In the genomic region with DNA sequence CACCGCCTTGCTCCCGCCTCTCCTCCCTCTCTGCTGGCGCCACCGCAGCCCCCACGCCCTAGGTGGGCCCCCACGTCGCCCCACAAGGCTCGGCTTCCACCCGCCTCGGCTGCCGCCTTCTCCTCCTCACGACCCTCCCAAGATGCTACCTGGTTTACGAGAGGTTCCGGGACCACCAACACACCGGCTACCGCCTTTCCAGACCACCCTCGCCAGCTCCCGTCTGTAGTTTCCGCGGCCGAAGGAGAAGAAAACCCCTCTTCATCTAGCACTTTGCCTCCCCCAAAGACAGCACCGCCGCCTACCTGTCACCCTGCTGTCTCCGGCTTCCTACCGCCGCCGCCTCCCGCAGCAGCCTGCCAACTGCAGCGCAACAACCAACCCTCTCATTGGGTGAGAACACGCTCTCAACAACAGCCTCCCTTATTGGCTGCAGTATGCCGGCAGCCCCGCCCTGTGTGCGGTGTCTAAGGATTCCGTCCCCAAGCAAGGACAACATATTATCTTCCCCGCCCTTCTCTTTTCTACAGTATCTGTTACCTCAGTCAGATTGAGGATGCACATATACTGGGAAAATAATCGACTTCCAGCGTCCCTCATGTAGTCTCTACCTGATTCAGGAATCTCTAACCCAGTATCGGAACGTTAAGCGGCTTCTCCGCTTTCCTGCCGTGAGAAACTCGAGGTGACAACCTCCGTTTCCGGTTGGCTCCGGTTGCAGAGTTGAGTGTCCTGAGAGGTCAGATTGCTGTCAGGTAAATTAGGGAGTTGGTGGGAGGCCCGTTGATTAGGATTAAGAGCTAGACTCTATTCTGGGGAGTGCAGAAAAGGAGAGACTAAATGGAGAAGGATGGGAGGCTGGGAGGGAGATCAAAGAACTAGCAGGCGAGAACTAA, we compare ENCODE assay signal across 8 cellular contexts. TPM values are rescaled to one million over a fixed set of nuclear protein-coding genes. Genes with fewer than 3 reads are reported as not detected.
A peak's percentile ranks its signal among the peaks of the same experiment; 100 is the strongest.
DNase-seq lines count a peak whose midpoint lies in the region; ATAC-seq, FAIRE-seq and TF ChIP-seq lines count a peak whose summit lies in the region.

A gene (minus strand): TSS at position 367 of the 896 bp plus-strand sequence. CDS start 47,662 bp downstream, outside the sequence.
A gene (plus strand): TSS at position 697 of the 896 bp plus-strand sequence. CDS start 6,882 bp downstream, outside the sequence.

- H3K18ac ChIP-seq in H1 (ENCODE audit: extremely low read depth, low read length) (peak within 1 kb of the TSS; percentile 98), mesenchymal stem cell (ENCODE audit: low read depth in 1 of 2, low read length in 2 of 2) (peak within 1 kb of the TSS; percentile 46 to 59)

- peak within 1 kb of the TSS; percentile 97; the same call in 1 of the 2 replicates for H2BK12ac ChIP-seq in H1 (ENCODE audit: low read depth, low read length)
- H2BK12ac ChIP-seq in mesenchymal stem cell (ENCODE audit: low read length in 2 of 2): no peak within 1 kb of the TSS

- H3K79me2 ChIP-seq in H1 (ENCODE audit: control insufficient read depth in 1 of 2, insufficient read depth in 2 of 2, low read length in 2 of 2): peaks cover 0 to 30% of the 10 kb centered on the region in 2 experiments; a peak in 2 of 4 replicates

- H3K4me3 ChIP-seq in H1 (ENCODE audit: extremely low read depth in 1 of 4, insufficient read depth in 2 of 4, low read depth in 3 of 4, low read length in 4 of 4) (peak within 1 kb of the TSS; percentile 82 to 99 (median 87)), mesenchymal stem cell (ENCODE audit: insufficient read depth in 1 of 2, low read depth in 1 of 2, low read length in 2 of 2) (peak within 1 kb of the TSS; percentile 91 to 94)

- TF ChIP-seq POLR2A in H1 (IDR thresholded peaks at IDR 0.05; ENCODE audit: control extremely low read depth in 1 of 2, low read depth in 2 of 2, low read length in 2 of 2): peak in 1 of 2 experiments; percentile 64; a peak in 1 of 3 replicates

- CTCF ChIA-PET in H1 (lab: Charles Lee; ENCODE audit: partially characterized antibody): interaction anchor here (0.5 to 6.7 kb wide), 11 partner anchors 7 to 170 kb away, joined by 3 to 102 read pairs (median 3); a partner anchor contains a TSS

- H3K23ac ChIP-seq in H1 (ENCODE audit: insufficient read length) (no peak within 1 kb of the TSS), mesenchymal stem cell (ENCODE audit: low read length in 2 of 2) (no peak within 1 kb of the TSS)

- peak within 1 kb of the TSS; percentile 68 to 82 for H3K4me2 ChIP-seq in H1 (ENCODE audit: insufficient read depth in 1 of 2, low read depth in 2 of 2, low read length in 2 of 2)
- peak within 1 kb of the TSS; percentile 94 for H3K4me2 ChIP-seq in mesenchymal stem cell (ENCODE audit: low read length, poor library complexity, severe bottlenecking)

- H3K4ac ChIP-seq in H1 (replicated peaks; ENCODE audit: insufficient read length, low read depth, low read length) (no peak within 1 kb of the TSS), mesenchymal stem cell (ENCODE audit: low read depth in 1 of 2, low read length in 2 of 2) (peak within 1 kb of the TSS in 1 of 2 experiments; percentile 64)

- in situ Hi-C loops in Caki2 (cut with HindIII; ENCODE audit: low pct_unique_long_range_greater_than_20kb, low sequenced_read_pairs): no loop called here

- peak within 1 kb of the TSS; percentile 55 for H4K5ac ChIP-seq in H1 (ENCODE audit: insufficient read length, low read depth, low read length)

- no peak within 1 kb of the TSS for H2AK5ac ChIP-seq in H1 (ENCODE audit: low read depth, low read length)
- H2AK5ac ChIP-seq in mesenchymal stem cell (ENCODE audit: low read length, severe bottlenecking): no peak within 1 kb of the TSS

- H3K36me3 ChIP-seq in H1 (ENCODE audit: control insufficient read depth in 2 of 4, insufficient read depth in 4 of 4, low read length in 3 of 4) (no peaks in the 10 kb centered on the region), mesenchymal stem cell (ENCODE audit: control insufficient read depth in 1 of 2, insufficient read depth in 2 of 2, low read depth in 1 of 2, low read length in 2 of 2) (no peaks in the 10 kb centered on the region)

- H4K20me1 ChIP-seq in H1 (replicated peaks in 1 of 2; ENCODE audit: control insufficient read depth in 1 of 2, insufficient read depth in 2 of 2, low read length in 2 of 2): no peaks in the 10 kb centered on the region

- peak within 1 kb of the TSS; percentile 87 for H3K56ac ChIP-seq in H1 (replicated peaks; ENCODE audit: insufficient read length, low read depth, low read length)

- H3K27me3 ChIP-seq in H1 (replicated peaks in 1 of 4; ENCODE audit: control insufficient read depth in 3 of 4, extremely low read depth in 1 of 4, insufficient read depth in 3 of 4, low read length in 3 of 4) (no peaks in the 10 kb centered on the region), mesenchymal stem cell (ENCODE audit: control insufficient read depth in 1 of 2, insufficient read depth in 1 of 2, low read length in 2 of 2) (no peaks in the 10 kb centered on the region)

- peak; percentile 5 to 28 (median 24) for TF ChIP-seq CTCF in H1 (IDR thresholded peaks at IDR 0.05; ENCODE audit: control extremely low read depth in 1 of 3, insufficient read depth in 1 of 3, low read depth in 1 of 3, low read length in 3 of 3)

- peak within 1 kb of the TSS; percentile 80 for H2BK120ac ChIP-seq in H1 (replicated peaks; ENCODE audit: low read depth, low read length)
- peak within 1 kb of the TSS; percentile 85 for H2BK120ac ChIP-seq in mesenchymal stem cell (ENCODE audit: low read depth, low read length)

- peaks cover 4% of the 10 kb centered on the region for H3K23me2 ChIP-seq in H1 (ENCODE audit: low read depth, low read length)

- peak within 1 kb of the TSS; percentile 98 for H2BK5ac ChIP-seq in H1 (ENCODE audit: low read depth, low read length)
- H2BK5ac ChIP-seq in mesenchymal stem cell (ENCODE audit: low read depth, low read length, poor library complexity, severe bottlenecking): no peak within 1 kb of the TSS

- no peak within 1 kb of the TSS for H3K14ac ChIP-seq in H1 (ENCODE audit: insufficient read length)
- H3K14ac ChIP-seq in mesenchymal stem cell (ENCODE audit: low read length in 2 of 2): peak within 1 kb of the TSS in 1 of 2 experiments; percentile 2

- H3K4me1 ChIP-seq in H1 (replicated peaks in 1 of 4; ENCODE audit: control insufficient read depth in 3 of 4, insufficient read depth in 4 of 4, low read length in 3 of 4): peaks cover 0 to 3% (median 0%) of the 10 kb centered on the region in 4 experiments; a peak in 2 of 7 replicates
- H3K4me1 ChIP-seq in mesenchymal stem cell (ENCODE audit: control insufficient read depth, insufficient read depth, low read depth, low read length): peaks cover 3% of the 10 kb centered on the region

- H3K79me1 ChIP-seq in H1 (ENCODE audit: low read depth, low read length) (no peaks in the 10 kb centered on the region), mesenchymal stem cell (replicated peaks; ENCODE audit: low read length, poor library complexity, severe bottlenecking) (peaks cover 2% of the 10 kb centered on the region)

- FAIRE-seq in HTR-8/SVneo (lab: Jason Lieb, UNC) (peak; percentile 98), H1 (lab: Jason Lieb, UNC) (peak; percentile 90)

- H4K8ac ChIP-seq in H1 (ENCODE audit: extremely low read depth, insufficient read depth, low read length): no peak within 1 kb of the TSS
- peak within 1 kb of the TSS; percentile 57 for H4K8ac ChIP-seq in mesenchymal stem cell (ENCODE audit: low read length)

- peak within 1 kb of the TSS; percentile 98 for H3K27ac ChIP-seq in H1 (ENCODE audit: low read depth, low read length)
- peak within 1 kb of the TSS; percentile 80 for H3K27ac ChIP-seq in mesenchymal stem cell (ENCODE audit: low read length, poor library complexity, severe bottlenecking)

- H3K9me3 ChIP-seq in H1 (ENCODE audit: insufficient read depth in 2 of 2, low read depth in 1 of 2, low read length in 1 of 2) (no peaks in the 10 kb centered on the region), mesenchymal stem cell (ENCODE audit: control insufficient read depth, low read length) (no peaks in the 10 kb centered on the region)

- H2BK20ac ChIP-seq in H1 (ENCODE audit: low read length): no peak within 1 kb of the TSS

- H3K9ac ChIP-seq in H1 (replicated peaks in 1 of 4; ENCODE audit: extremely low read depth in 1 of 4, low read depth in 3 of 4, low read length in 3 of 4) (peak within 1 kb of the TSS; percentile 72 to 100 (median 94)), mesenchymal stem cell (ENCODE audit: low read length) (peak within 1 kb of the TSS; percentile 94)

- peak in 1 of 2 experiments; percentile 11; a peak in 1 of 3 replicates for TF ChIP-seq EP300 in H1 (IDR thresholded peaks at IDR 0.05; ENCODE audit: borderline replicate concordance in 1 of 2, low read depth in 2 of 2, low read length in 2 of 2)

- H2AFZ ChIP-seq in H1 (ENCODE audit: low read length) (peak within 1 kb of the TSS; percentile 100), mesenchymal stem cell (ENCODE audit: low read depth, low read length) (peak within 1 kb of the TSS; percentile 81)

- 1% methylated on average over 45 of the region's 48 CpGs; no CpG with 5 or more reads in 1 of the 2 experiments for WGBS in H1 (ENCODE audit: extremely low coverage in 1 of 2, insufficient coverage in 1 of 2, insufficient read length in 1 of 2, insufficient replicate concordance in 2 of 2, low coverage in 1 of 2, low lambda C conversion rate in 2 of 2, missing lambda C conversion rate in 1 of 2), 2 experiments
- WGBS in mesenchymal stem cell: under 1% methylated on average over 48 of the region's 48 CpGs

- H4K91ac ChIP-seq in H1 (replicated peaks; ENCODE audit: insufficient read length, low read length) (peak within 1 kb of the TSS; percentile 70), mesenchymal stem cell (ENCODE audit: low read length) (no peak within 1 kb of the TSS)

- DNase-seq in Caki2 (ENCODE audit: low read depth): peak; percentile 97
- DNase-seq in HTR-8/SVneo (ENCODE audit: insufficient read length, low spot score): peak; percentile 97
- DNase-seq in NOMO-1 treated with DMSO at 0.1 percent for 48 hours (lab: John Stamatoyannopoulos, UW; ENCODE audit: unreplicated experiment): peak; percentile 96
- peak; percentile 79 to 87 for DNase-seq in activated CD8-positive, alpha-beta memory T cell treated with anti-CD3 and anti-CD28 coated beads for 4 hours (ENCODE audit: low read depth in 2 of 2)
- peak; percentile 85 to 90 for DNase-seq in H1 (ENCODE audit: low read depth in 1 of 2, low spot score in 2 of 2)
- DNase-seq in mesenchymal stem cell: peak; percentile 96
- peak; percentile 81 for DNase-seq in stimulated activated CD8-positive, alpha-beta memory T cell treated with anti-CD3 and anti-CD28 coated beads, Interleukin-12 subunit alpha, Interleukin-12 subunit beta, amount 100 ng/mL, for 4 hours (ENCODE audit: low read depth)

- peak; percentile 95 for ATAC-seq in GM21367 (IDR thresholded peaks at IDR 0.05; ENCODE audit: unreplicated experiment)

- POLR2A ChIA-PET in H1 (lab: Charles Lee; ENCODE audit: partially characterized antibody): interaction anchor here (0.6 to 1.8 kb wide), 6 partner anchors 10 to 182 kb away, joined by 3 to 5 read pairs (median 4); a partner anchor contains a TSS

- peak in 1 of 2 experiments; percentile 19; a peak in 2 of 4 replicates for TF ChIP-seq RAD21 in H1 (IDR thresholded peaks at IDR 0.05 in 1 of 2, conservative IDR thresholded peaks at IDR 0.05 in 1 of 2; ENCODE audit: low read depth in 2 of 2, low read length in 2 of 2)

- no peak within 1 kb of the TSS for H2BK15ac ChIP-seq in H1 (ENCODE audit: low read length)
- no peak within 1 kb of the TSS for H2BK15ac ChIP-seq in mesenchymal stem cell (ENCODE audit: low read depth, poor library complexity, severe bottlenecking)

RNA-seq across cellular contexts. Expression of the first gene that starts in this region (rescaled TPM):
- 0.70 and 2.8 TPM in 2 replicates for total RNA-seq in Caki2 (2014; rRNA removed; shearing (Covaris generic); ENCODE audit: low replicate concordance)
- 7.8 and 8.0 TPM in 2 replicates for total RNA-seq in H1 (2021; fragmentation: NEBNext Ultra II Directional; extraction: Animal tissue kit (Norgen Biotek cat#: 25700))
- 0.67 and 0.86 TPM in 2 replicates for polyA plus RNA-seq in H1 (2011; rRNA removed)
- 1.3 TPM for polyA plus RNA-seq in H1 (2011; cell fraction: cytosol; rRNA removed)
- 1.1 TPM for polyA plus RNA-seq in H1 (2011; cell fraction: nucleus; rRNA removed)
- polyA plus RNA-seq in H1 (2012, experiment 1 of 2): 1.2 to 2.4 TPM (median 1.9 TPM) in 4 replicates
- 0.10 TPM for polyA plus RNA-seq in H1 (2012, experiment 2 of 2)
- polyA plus RNA-seq in H1 (2013, experiment 1 of 2): 2.2 TPM
- 2.7 TPM for polyA plus RNA-seq in H1 (2013, experiment 2 of 2)
- 6.5 and 13.6 TPM in 2 replicates for polyA minus RNA-seq in H1 (2011; rRNA and poly(A)+ RNA removed)
- polyA minus RNA-seq in H1 (2011; cell fraction: cytosol; rRNA and poly(A)+ RNA removed): 2.8 TPM
- 8.0 TPM for polyA minus RNA-seq in H1 (2011; cell fraction: nucleus; rRNA and poly(A)+ RNA removed)
- 4.5 TPM for polyA plus RNA-seq in mesenchymal stem cell (2013, experiment 1 of 2)
- polyA plus RNA-seq in mesenchymal stem cell (2013, experiment 2 of 2): 4.3 TPM

RNA-seq across cellular contexts. Expression of the second gene that starts in this region (rescaled TPM):
- 210 and 256 TPM in 2 replicates for total RNA-seq in Caki2 (2014; rRNA removed; shearing (Covaris generic); ENCODE audit: low replicate concordance)
- 55.3 and 57.5 TPM in 2 replicates for total RNA-seq in H1 (2021; fragmentation: NEBNext Ultra II Directional; extraction: Animal tissue kit (Norgen Biotek cat#: 25700))
- 15.5 and 38.2 TPM in 2 replicates for polyA plus RNA-seq in H1 (2011; rRNA removed)
- polyA plus RNA-seq in H1 (2011; cell fraction: cytosol; rRNA removed): 46.4 TPM
- 4.5 TPM for polyA plus RNA-seq in H1 (2011; cell fraction: nucleus; rRNA removed)
- 52.7 to 85.6 TPM (median 54.0 TPM) in 4 replicates for polyA plus RNA-seq in H1 (2012, experiment 1 of 2)
- polyA plus RNA-seq in H1 (2012, experiment 2 of 2): 64.4 TPM
- polyA plus RNA-seq in H1 (2013, experiment 1 of 2): 102 TPM
- 114 TPM for polyA plus RNA-seq in H1 (2013, experiment 2 of 2)
- 6.7 and 6.8 TPM in 2 replicates for polyA minus RNA-seq in H1 (2011; rRNA and poly(A)+ RNA removed)
- polyA minus RNA-seq in H1 (2011; cell fraction: cytosol; rRNA and poly(A)+ RNA removed): 8.7 TPM
- polyA minus RNA-seq in H1 (2011; cell fraction: nucleus; rRNA and poly(A)+ RNA removed): 3.6 TPM
- 145 TPM for polyA plus RNA-seq in mesenchymal stem cell (2013, experiment 1 of 2)
- 144 TPM for polyA plus RNA-seq in mesenchymal stem cell (2013, experiment 2 of 2)

Comparison
In these comparisons a context has a peak if more than half of its experiments do, and no peak if none do; other contexts are left out.
1. Peak in every context shown above with its lines: DNase-seq, ATAC-seq, H3K4me3 ChIP-seq and H3K27ac ChIP-seq.